1 cellular context compared by ENCODE assay signal in genomic region chr1:100362821-100363466, GRCh38.
TF ChIP-seq lines count a peak whose summit lies in the region.

No MANE protein-coding gene starts in this region.

TF ChIP-seq in K562, 482 proteins besides CTCF, POLR2A, EP300 and RAD21 (continued from another document and continues in another):
- no peak for TF ChIP-seq ARID4B (CRISPR knock-in tag; IDR thresholded peaks at IDR 0.05)
- no peak for TF ChIP-seq RUNX1 (IDR thresholded peaks at IDR 0.05; ENCODE audit: low read depth)
- TF ChIP-seq L3MBTL2 (IDR thresholded peaks at IDR 0.05), result peak; percentile 63; the same call in 1 of the 2 replicates
- TF ChIP-seq NR2F6 (CRISPR knock-in tag; IDR thresholded peaks at IDR 0.05), result no peak
- no peak for TF ChIP-seq HMG20A (CRISPR knock-in tag; conservative IDR thresholded peaks at IDR 0.05)
- TF ChIP-seq TBP (optimal IDR thresholded peaks at IDR 0.05; ENCODE audit: low read depth, low read length), result peak; percentile 98
- no peak for TF ChIP-seq RBM14 (IDR thresholded peaks at IDR 0.05; ENCODE audit: borderline replicate concordance, insufficient read depth, low read depth, low read length)
- TF ChIP-seq ETS2 (tag; IDR thresholded peaks at IDR 0.05; ENCODE audit: borderline replicate concordance, poor library complexity, severe bottlenecking), result no peak
- TF ChIP-seq ZBTB9 (CRISPR knock-in tag; IDR thresholded peaks at IDR 0.05), result no peak
- TF ChIP-seq CAMTA2 (CRISPR knock-in tag; conservative IDR thresholded peaks at IDR 0.05), result no peak
- TF ChIP-seq ZNF239 (CRISPR knock-in tag; IDR thresholded peaks at IDR 0.05), result no peak
- 0 out of 2 replicates have a peak, but pooled peaks have one; percentile 20 for TF ChIP-seq MAFK (IDR thresholded peaks at IDR 0.05; ENCODE audit: low read length)
- TF ChIP-seq SMAD2 (IDR thresholded peaks at IDR 0.05; ENCODE audit: low read depth, low read length), result no peak
- TF ChIP-seq RBBP5 (IDR thresholded peaks at IDR 0.05; ENCODE audit: borderline replicate concordance, insufficient read depth, low read length, poor library complexity, severe bottlenecking), result no peak
- TF ChIP-seq ZNF253 (CRISPR knock-in tag; conservative IDR thresholded peaks at IDR 0.05), result no peak
- TF ChIP-seq FOXA3 (CRISPR knock-in tag; conservative IDR thresholded peaks at IDR 0.05 in 1 of 2, IDR thresholded peaks at IDR 0.05 in 1 of 2), result no peak
- 0 out of 2 replicates have a peak, but pooled peaks have one; percentile 26 for TF ChIP-seq GABPA (tag; conservative IDR thresholded peaks at IDR 0.05; ENCODE audit: low read depth)
- TF ChIP-seq KDM5B (IDR thresholded peaks at IDR 0.05; ENCODE audit: insufficient replicate concordance, low read depth, low read length), result peak; percentile 99
- TF ChIP-seq RBM39 (optimal IDR thresholded peaks at IDR 0.05; ENCODE audit: low read depth, low read length), result peak; percentile 51
- no peak for TF ChIP-seq FOXJ3 (CRISPR knock-in tag; IDR thresholded peaks at IDR 0.05)
- TF ChIP-seq CREB3 (tag; conservative IDR thresholded peaks at IDR 0.05; ENCODE audit: low read depth), result peak; percentile 66; the same call in 1 of the 2 replicates
- no peak for TF ChIP-seq ZBTB5 (IDR thresholded peaks at IDR 0.05)
- 0 out of 2 replicates have a peak, but pooled peaks have one; percentile 62 for TF ChIP-seq CBFB (CRISPR knock-in tag; IDR thresholded peaks at IDR 0.05)
- TF ChIP-seq HDAC2 (IDR thresholded peaks at IDR 0.05), result peak; percentile 68
- TF ChIP-seq PYGO2 (tag; IDR thresholded peaks at IDR 0.05), result no peak
- TF ChIP-seq SPI1 (IDR thresholded peaks at IDR 0.05; ENCODE audit: borderline replicate concordance, low read depth, low read length), result peak; percentile 24; the same call in 1 of the 2 replicates
- no peak for TF ChIP-seq ZNF695 (CRISPR knock-in tag; IDR thresholded peaks at IDR 0.05)
- 0 out of 2 replicates have a peak, but pooled peaks have one; percentile 25 for TF ChIP-seq AFF4 (CRISPR knock-in tag; IDR thresholded peaks at IDR 0.05)
- peak; percentile 87 for TF ChIP-seq SOX6 (IDR thresholded peaks at IDR 0.05)
- TF ChIP-seq THAP12 (CRISPR knock-in tag; IDR thresholded peaks at IDR 0.05), result peak; percentile 65
